1 cellular context compared by ENCODE assay signal in genomic region chr6:84645000-84645399, GRCh38.
TF ChIP-seq lines count a peak whose summit lies in the region.

No MANE protein-coding gene starts in this region.

TF ChIP-seq in A549, 52 proteins besides CTCF, POLR2A, EP300 and RAD21 (continued from another document):
- TF ChIP-seq REST (IDR thresholded peaks at IDR 0.05) (no peak), SREBF2 (IDR thresholded peaks at IDR 0.05) (no peak)
